In genomic region chr5:40679071-40679997, GRCh38 we compare ENCODE assay signal across 8 cellular contexts. TPM values are rescaled to one million over a fixed set of nuclear protein-coding genes. Genes with fewer than 3 reads are reported as not detected.
A peak's percentile ranks its signal among the peaks of the same experiment; 100 is the strongest.
DNase-seq lines count a peak whose midpoint lies in the region; ATAC-seq and TF ChIP-seq lines count a peak whose summit lies in the region.

PTGER4 (plus strand) TSS chr5:40679915; CDS start chr5:40680994, 1,079 bp downstream.

- H3K4me3 ChIP-seq in DND-41 (ENCODE audit: low read depth in 1 of 2, low read length in 2 of 2) (peak within 1 kb of the TSS; percentile 95 to 96), SJSA1 (peak within 1 kb of the TSS; percentile 74), neuronal stem cell (ENCODE audit: low read length in 2 of 2) (peak within 1 kb of the TSS; percentile 57 to 90), subcutaneous abdominal adipose tissue (ENCODE audit: low read depth in 1 of 5, low read length in 5 of 5) (peak within 1 kb of the TSS; percentile 88 to 99 (median 89))

- ATAC-seq in DND-41 (ENCODE audit: insufficient read depth, low read depth) (peak; percentile 63), GM21825 (IDR thresholded peaks at IDR 0.05; ENCODE audit: unreplicated experiment) (peak; percentile 83)

- H3K4ac ChIP-seq in neuronal stem cell (ENCODE audit: low read length): no peak within 1 kb of the TSS

- H3K14ac ChIP-seq in neuronal stem cell (ENCODE audit: low read length): no peak within 1 kb of the TSS

- H2BK120ac ChIP-seq in neuronal stem cell (ENCODE audit: low read depth, low read length): no peak within 1 kb of the TSS

- H4K91ac ChIP-seq in neuronal stem cell (ENCODE audit: low read depth, low read length, poor library complexity): no peak within 1 kb of the TSS

- no peak within 1 kb of the TSS for H2BK5ac ChIP-seq in neuronal stem cell (ENCODE audit: low read length)

- H2AFZ ChIP-seq in DND-41 (ENCODE audit: low read depth, low read length) (peak within 1 kb of the TSS; percentile 60), neuronal stem cell (ENCODE audit: low read length) (peak within 1 kb of the TSS; percentile 98)

- no peaks in the 10 kb centered on the region for H3K9me3 ChIP-seq in DND-41 (ENCODE audit: insufficient read depth, low read length, severe bottlenecking)
- no peaks in the 10 kb centered on the region for H3K9me3 ChIP-seq in KOPT-K1 (ENCODE audit: insufficient read depth, low read length, poor library complexity, severe bottlenecking)
- H3K9me3 ChIP-seq in SJSA1 (replicated peaks): 0 out of 2 replicates have a peak, but pooled peaks cover 6% of the 10 kb centered on the region
- peaks cover 4 to 9% of the 10 kb centered on the region in 2 donors for H3K9me3 ChIP-seq in neuronal stem cell (replicated peaks in 1 of 2; ENCODE audit: control insufficient read depth in 2 of 2, insufficient read depth in 1 of 2, low read depth in 1 of 2, low read length in 2 of 2)
- no peaks in the 10 kb centered on the region for H3K9me3 ChIP-seq in subcutaneous abdominal adipose tissue (ENCODE audit: control insufficient read depth in 5 of 5, low read length in 5 of 5)

- H2AK5ac ChIP-seq in neuronal stem cell (ENCODE audit: low read depth, low read length): no peak within 1 kb of the TSS

- peak within 1 kb of the TSS; percentile 88 for H3K18ac ChIP-seq in neuronal stem cell (ENCODE audit: low read length)

- peaks cover 93% of the 10 kb centered on the region for H3K79me2 ChIP-seq in DND-41 (ENCODE audit: insufficient read depth, low read length)

- peaks cover 44% of the 10 kb centered on the region for H4K20me1 ChIP-seq in DND-41 (ENCODE audit: insufficient read depth, low read length)

- no peak within 1 kb of the TSS for H2BK15ac ChIP-seq in neuronal stem cell (ENCODE audit: low read length)

- no peaks in the 10 kb centered on the region for H3K79me1 ChIP-seq in neuronal stem cell (ENCODE audit: low read depth, low read length)

- WGBS in neuronal stem cell (ENCODE audit: extremely low coverage in 2 of 2, insufficient read length in 2 of 2, insufficient replicate concordance in 1 of 2), 2 donors: no CpG with 5 or more reads among the region's 67 CpGs

- peak within 1 kb of the TSS; percentile 26 for H4K8ac ChIP-seq in neuronal stem cell (ENCODE audit: low read depth, low read length)

- H3K4me2 ChIP-seq in DND-41 (ENCODE audit: insufficient read depth, low read length): peak within 1 kb of the TSS; percentile 66
- peak within 1 kb of the TSS; percentile 100 for H3K4me2 ChIP-seq in neuronal stem cell (ENCODE audit: insufficient read depth, low read length, poor library complexity, severe bottlenecking)

- peak within 1 kb of the TSS; percentile 99 for H3K27ac ChIP-seq in DND-41 (ENCODE audit: low read length)
- H3K27ac ChIP-seq in KOPT-K1 (ENCODE audit: low read depth, low read length, poor library complexity, severe bottlenecking): peak within 1 kb of the TSS; percentile 98
- H3K27ac ChIP-seq in SJSA1: peak within 1 kb of the TSS; percentile 95
- no peak within 1 kb of the TSS for H3K27ac ChIP-seq in neuronal stem cell (replicated peaks; ENCODE audit: low read length)
- H3K27ac ChIP-seq in subcutaneous abdominal adipose tissue (ENCODE audit: low read depth, low read length): peak within 1 kb of the TSS; percentile 95

- DNase-seq in DND-41 (peak; percentile 96), SJSA1 (ENCODE audit: low read depth in 1 of 2, low spot score in 2 of 2) (peak; percentile 92 to 95), foreskin melanocyte (peak; percentile 68), neuronal stem cell (ENCODE audit: low spot score) (peak; percentile 77)
- peak; percentile 79 for DNase-seq in activated gamma-delta T cell treated with anti-CD3 and anti-CD28 coated beads, Interleukin-2, amount 50 U/mL, for 16 hours (ENCODE audit: low read depth)

- TF ChIP-seq CTCF in DND-41 (IDR thresholded peaks at IDR 0.05; ENCODE audit: borderline replicate concordance, extremely low read depth, low read length, poor library complexity, severe bottlenecking): no peak

- H3K23ac ChIP-seq in neuronal stem cell (ENCODE audit: low read depth, low read length, poor library complexity): peak within 1 kb of the TSS; percentile 38

- peaks cover 38% of the 10 kb centered on the region for H3K4me1 ChIP-seq in DND-41 (ENCODE audit: insufficient read depth, low read length)
- H3K4me1 ChIP-seq in SJSA1 (replicated peaks): peaks cover 58% of the 10 kb centered on the region
- peaks cover 3 to 13% of the 10 kb centered on the region in 2 donors for H3K4me1 ChIP-seq in neuronal stem cell (ENCODE audit: control insufficient read depth in 2 of 2, insufficient read depth in 1 of 2, low read depth in 1 of 2, low read length in 2 of 2)
- peaks cover 7 to 70% (median 67%) of the 10 kb centered on the region in 5 donors for H3K4me1 ChIP-seq in subcutaneous abdominal adipose tissue (ENCODE audit: control insufficient read depth in 5 of 5, insufficient read depth in 5 of 5, low read length in 5 of 5)

- H3K27me3 ChIP-seq in DND-41 (ENCODE audit: insufficient read depth, low read length, poor library complexity) (no peaks in the 10 kb centered on the region), SJSA1 (replicated peaks) (no peaks in the 10 kb centered on the region), neuronal stem cell (ENCODE audit: control insufficient read depth in 3 of 3, insufficient read depth in 3 of 3, low read depth in 1 of 3, low read length in 3 of 3) (peaks cover 23 to 85% (median 31%) of the 10 kb centered on the region in 3 experiments), subcutaneous abdominal adipose tissue (ENCODE audit: control insufficient read depth in 5 of 5, insufficient read depth in 4 of 5, low read length in 5 of 5) (no peaks in the 10 kb centered on the region)

- H3K9ac ChIP-seq in DND-41 (ENCODE audit: low read depth, low read length): peak within 1 kb of the TSS; percentile 89
- H3K9ac ChIP-seq in neuronal stem cell (ENCODE audit: low read depth, low read length, poor library complexity): peak within 1 kb of the TSS; percentile 54
- H3K9ac ChIP-seq in subcutaneous abdominal adipose tissue (ENCODE audit: low read length in 5 of 5): peak within 1 kb of the TSS; percentile 73 to 95 (median 88)

- H3K36me3 ChIP-seq in DND-41 (ENCODE audit: insufficient read depth, low read length) (peaks cover 41% of the 10 kb centered on the region), KOPT-K1 (ENCODE audit: insufficient read depth, low read length) (peaks cover 38% of the 10 kb centered on the region), SJSA1 (peaks cover 39% of the 10 kb centered on the region), neuronal stem cell (replicated peaks in 1 of 2; ENCODE audit: control insufficient read depth in 2 of 2, insufficient read depth in 2 of 2, low read length in 2 of 2) (no peaks in the 10 kb centered on the region), subcutaneous abdominal adipose tissue (ENCODE audit: control insufficient read depth in 5 of 5, insufficient read depth in 5 of 5, low read length in 5 of 5) (peaks cover 0 to 9% (median 3%) of the 10 kb centered on the region in 5 donors)

- no peak within 1 kb of the TSS for H2BK12ac ChIP-seq in neuronal stem cell (ENCODE audit: low read length)

RNA-seq across cellular contexts. Expression of gene PTGER4, which starts in this region (rescaled TPM):
- 22.5 and 27.6 TPM in 2 replicates for total RNA-seq in SJSA1 (2014; rRNA removed; shearing (Covaris generic))
- 0.04 TPM for polyA plus RNA-seq in neuronal stem cell (2013, experiment 1 of 2)
- 0.11 TPM for polyA plus RNA-seq in neuronal stem cell (2013, experiment 2 of 2)
